1 cellular context compared by ENCODE assay signal in the genomic region with DNA sequence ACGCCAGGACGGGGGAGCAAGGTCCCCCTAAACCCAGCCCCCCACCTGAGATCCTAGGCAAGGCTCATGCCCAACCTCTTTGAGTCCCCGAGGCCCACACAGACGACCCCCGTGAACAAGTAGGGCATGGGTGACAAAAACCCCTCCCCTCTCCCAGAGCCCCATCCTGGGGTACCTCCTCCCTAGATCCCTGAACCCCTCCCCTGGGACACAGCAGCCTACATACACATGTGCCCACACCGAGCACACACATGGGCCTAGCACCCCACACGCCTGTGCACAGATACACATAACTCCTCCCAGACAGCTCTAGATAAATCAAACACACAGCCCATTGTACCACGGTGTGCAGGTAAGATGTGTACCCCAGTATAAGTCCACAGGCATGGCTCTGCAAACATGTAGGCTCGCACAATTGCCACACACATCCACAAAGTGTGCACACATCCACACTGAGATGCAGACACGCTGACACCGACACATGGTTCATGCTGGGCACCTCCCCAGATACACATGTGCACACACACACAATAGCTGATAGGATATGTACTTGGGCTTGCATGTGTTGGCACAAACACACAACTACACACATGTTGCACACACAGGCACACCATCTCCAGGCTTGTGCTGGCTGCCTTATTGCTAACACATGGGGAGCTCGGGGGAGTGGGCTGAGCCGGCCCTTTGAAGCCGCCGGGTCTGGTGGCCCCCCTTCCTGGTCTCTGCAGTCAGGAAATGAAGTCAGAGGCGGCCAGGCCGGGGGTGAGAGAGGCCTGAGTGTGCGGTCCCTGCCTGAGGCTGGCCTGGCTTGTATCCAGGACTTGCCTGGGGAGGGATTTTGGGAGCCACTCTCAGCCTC.
TF ChIP-seq lines count a peak whose summit lies in the region.

No MANE protein-coding gene starts in this region.

TF ChIP-seq in HepG2, 621 proteins besides CTCF, POLR2A, EP300 and RAD21 (continued from another document and continues in another):
- TF ChIP-seq, protein P1, sequence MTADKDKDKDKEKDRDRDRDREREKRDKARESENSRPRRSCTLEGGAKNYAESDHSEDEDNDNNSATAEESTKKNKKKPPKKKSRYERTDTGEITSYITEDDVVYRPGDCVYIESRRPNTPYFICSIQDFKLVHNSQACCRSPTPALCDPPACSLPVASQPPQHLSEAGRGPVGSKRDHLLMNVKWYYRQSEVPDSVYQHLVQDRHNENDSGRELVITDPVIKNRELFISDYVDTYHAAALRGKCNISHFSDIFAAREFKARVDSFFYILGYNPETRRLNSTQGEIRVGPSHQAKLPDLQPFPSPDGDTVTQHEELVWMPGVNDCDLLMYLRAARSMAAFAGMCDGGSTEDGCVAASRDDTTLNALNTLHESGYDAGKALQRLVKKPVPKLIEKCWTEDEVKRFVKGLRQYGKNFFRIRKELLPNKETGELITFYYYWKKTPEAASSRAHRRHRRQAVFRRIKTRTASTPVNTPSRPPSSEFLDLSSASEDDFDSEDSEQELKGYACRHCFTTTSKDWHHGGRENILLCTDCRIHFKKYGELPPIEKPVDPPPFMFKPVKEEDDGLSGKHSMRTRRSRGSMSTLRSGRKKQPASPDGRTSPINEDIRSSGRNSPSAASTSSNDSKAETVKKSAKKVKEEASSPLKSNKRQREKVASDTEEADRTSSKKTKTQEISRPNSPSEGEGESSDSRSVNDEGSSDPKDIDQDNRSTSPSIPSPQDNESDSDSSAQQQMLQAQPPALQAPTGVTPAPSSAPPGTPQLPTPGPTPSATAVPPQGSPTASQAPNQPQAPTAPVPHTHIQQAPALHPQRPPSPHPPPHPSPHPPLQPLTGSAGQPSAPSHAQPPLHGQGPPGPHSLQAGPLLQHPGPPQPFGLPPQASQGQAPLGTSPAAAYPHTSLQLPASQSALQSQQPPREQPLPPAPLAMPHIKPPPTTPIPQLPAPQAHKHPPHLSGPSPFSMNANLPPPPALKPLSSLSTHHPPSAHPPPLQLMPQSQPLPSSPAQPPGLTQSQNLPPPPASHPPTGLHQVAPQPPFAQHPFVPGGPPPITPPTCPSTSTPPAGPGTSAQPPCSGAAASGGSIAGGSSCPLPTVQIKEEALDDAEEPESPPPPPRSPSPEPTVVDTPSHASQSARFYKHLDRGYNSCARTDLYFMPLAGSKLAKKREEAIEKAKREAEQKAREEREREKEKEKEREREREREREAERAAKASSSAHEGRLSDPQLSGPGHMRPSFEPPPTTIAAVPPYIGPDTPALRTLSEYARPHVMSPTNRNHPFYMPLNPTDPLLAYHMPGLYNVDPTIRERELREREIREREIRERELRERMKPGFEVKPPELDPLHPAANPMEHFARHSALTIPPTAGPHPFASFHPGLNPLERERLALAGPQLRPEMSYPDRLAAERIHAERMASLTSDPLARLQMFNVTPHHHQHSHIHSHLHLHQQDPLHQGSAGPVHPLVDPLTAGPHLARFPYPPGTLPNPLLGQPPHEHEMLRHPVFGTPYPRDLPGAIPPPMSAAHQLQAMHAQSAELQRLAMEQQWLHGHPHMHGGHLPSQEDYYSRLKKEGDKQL (CRISPR knock-in tag; IDR thresholded peaks at IDR 0.05; ENCODE audit: low read depth) = no peak
- TF ChIP-seq NFKB2 (CRISPR knock-in tag; IDR thresholded peaks at IDR 0.05; ENCODE audit: borderline replicate concordance) = no peak
- no peak for TF ChIP-seq HOXA9 (CRISPR knock-in tag; IDR thresholded peaks at IDR 0.05; ENCODE audit: borderline replicate concordance)
- TF ChIP-seq TSC22D2 (CRISPR knock-in tag; IDR thresholded peaks at IDR 0.05; ENCODE audit: borderline replicate concordance) = no peak
- TF ChIP-seq MIER3 (CRISPR knock-in tag; IDR thresholded peaks at IDR 0.05; ENCODE audit: borderline replicate concordance) = no peak
- TF ChIP-seq, protein P2, sequence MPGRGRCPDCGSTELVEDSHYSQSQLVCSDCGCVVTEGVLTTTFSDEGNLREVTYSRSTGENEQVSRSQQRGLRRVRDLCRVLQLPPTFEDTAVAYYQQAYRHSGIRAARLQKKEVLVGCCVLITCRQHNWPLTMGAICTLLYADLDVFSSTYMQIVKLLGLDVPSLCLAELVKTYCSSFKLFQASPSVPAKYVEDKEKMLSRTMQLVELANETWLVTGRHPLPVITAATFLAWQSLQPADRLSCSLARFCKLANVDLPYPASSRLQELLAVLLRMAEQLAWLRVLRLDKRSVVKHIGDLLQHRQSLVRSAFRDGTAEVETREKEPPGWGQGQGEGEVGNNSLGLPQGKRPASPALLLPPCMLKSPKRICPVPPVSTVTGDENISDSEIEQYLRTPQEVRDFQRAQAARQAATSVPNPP (CRISPR knock-in tag; IDR thresholded peaks at IDR 0.05) = no peak
- TF ChIP-seq ZFP36L2 (CRISPR knock-in tag; IDR thresholded peaks at IDR 0.05) = no peak
- no peak for TF ChIP-seq AGO1 (IDR thresholded peaks at IDR 0.05; ENCODE audit: low read depth, low read length, poor library complexity, severe bottlenecking)
- no peak for TF ChIP-seq ZNF841 (CRISPR knock-in tag; IDR thresholded peaks at IDR 0.05; ENCODE audit: borderline replicate concordance)
- no peak for TF ChIP-seq ZNF24 (IDR thresholded peaks at IDR 0.05)
- no peak for TF ChIP-seq SOX5 (CRISPR knock-in tag; IDR thresholded peaks at IDR 0.05; ENCODE audit: borderline replicate concordance)
- TF ChIP-seq, protein P3, sequence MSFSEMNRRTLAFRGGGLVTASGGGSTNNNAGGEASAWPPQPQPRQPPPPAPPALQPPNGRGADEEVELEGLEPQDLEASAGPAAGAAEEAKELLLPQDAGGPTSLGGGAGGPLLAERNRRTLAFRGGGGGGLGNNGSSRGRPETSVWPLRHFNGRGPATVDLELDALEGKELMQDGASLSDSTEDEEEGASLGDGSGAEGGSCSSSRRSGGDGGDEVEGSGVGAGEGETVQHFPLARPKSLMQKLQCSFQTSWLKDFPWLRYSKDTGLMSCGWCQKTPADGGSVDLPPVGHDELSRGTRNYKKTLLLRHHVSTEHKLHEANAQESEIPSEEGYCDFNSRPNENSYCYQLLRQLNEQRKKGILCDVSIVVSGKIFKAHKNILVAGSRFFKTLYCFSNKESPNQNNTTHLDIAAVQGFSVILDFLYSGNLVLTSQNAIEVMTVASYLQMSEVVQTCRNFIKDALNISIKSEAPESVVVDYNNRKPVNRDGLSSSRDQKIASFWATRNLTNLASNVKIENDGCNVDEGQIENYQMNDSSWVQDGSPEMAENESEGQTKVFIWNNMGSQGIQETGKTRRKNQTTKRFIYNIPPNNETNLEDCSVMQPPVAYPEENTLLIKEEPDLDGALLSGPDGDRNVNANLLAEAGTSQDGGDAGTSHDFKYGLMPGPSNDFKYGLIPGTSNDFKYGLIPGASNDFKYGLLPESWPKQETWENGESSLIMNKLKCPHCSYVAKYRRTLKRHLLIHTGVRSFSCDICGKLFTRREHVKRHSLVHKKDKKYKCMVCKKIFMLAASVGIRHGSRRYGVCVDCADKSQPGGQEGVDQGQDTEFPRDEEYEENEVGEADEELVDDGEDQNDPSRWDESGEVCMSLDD (CRISPR knock-in tag; IDR thresholded peaks at IDR 0.05; ENCODE audit: borderline replicate concordance) = no peak; the same call in 1 of the 2 replicates
- no peak for TF ChIP-seq ZNF264 (CRISPR knock-in tag; IDR thresholded peaks at IDR 0.05)
- TF ChIP-seq, protein P4, sequence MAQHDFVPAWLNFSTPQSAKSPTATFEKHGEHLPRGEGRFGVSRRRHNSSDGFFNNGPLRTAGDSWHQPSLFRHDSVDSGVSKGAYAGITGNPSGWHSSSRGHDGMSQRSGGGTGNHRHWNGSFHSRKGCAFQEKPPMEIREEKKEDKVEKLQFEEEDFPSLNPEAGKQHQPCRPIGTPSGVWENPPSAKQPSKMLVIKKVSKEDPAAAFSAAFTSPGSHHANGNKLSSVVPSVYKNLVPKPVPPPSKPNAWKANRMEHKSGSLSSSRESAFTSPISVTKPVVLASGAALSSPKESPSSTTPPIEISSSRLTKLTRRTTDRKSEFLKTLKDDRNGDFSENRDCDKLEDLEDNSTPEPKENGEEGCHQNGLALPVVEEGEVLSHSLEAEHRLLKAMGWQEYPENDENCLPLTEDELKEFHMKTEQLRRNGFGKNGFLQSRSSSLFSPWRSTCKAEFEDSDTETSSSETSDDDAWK (CRISPR knock-in tag; IDR thresholded peaks at IDR 0.05) = no peak
- TF ChIP-seq, protein P5, sequence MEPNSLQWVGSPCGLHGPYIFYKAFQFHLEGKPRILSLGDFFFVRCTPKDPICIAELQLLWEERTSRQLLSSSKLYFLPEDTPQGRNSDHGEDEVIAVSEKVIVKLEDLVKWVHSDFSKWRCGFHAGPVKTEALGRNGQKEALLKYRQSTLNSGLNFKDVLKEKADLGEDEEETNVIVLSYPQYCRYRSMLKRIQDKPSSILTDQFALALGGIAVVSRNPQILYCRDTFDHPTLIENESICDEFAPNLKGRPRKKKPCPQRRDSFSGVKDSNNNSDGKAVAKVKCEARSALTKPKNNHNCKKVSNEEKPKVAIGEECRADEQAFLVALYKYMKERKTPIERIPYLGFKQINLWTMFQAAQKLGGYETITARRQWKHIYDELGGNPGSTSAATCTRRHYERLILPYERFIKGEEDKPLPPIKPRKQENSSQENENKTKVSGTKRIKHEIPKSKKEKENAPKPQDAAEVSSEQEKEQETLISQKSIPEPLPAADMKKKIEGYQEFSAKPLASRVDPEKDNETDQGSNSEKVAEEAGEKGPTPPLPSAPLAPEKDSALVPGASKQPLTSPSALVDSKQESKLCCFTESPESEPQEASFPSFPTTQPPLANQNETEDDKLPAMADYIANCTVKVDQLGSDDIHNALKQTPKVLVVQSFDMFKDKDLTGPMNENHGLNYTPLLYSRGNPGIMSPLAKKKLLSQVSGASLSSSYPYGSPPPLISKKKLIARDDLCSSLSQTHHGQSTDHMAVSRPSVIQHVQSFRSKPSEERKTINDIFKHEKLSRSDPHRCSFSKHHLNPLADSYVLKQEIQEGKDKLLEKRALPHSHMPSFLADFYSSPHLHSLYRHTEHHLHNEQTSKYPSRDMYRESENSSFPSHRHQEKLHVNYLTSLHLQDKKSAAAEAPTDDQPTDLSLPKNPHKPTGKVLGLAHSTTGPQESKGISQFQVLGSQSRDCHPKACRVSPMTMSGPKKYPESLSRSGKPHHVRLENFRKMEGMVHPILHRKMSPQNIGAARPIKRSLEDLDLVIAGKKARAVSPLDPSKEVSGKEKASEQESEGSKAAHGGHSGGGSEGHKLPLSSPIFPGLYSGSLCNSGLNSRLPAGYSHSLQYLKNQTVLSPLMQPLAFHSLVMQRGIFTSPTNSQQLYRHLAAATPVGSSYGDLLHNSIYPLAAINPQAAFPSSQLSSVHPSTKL (CRISPR knock-in tag; IDR thresholded peaks at IDR 0.05) = peak; percentile 26; the same call in 1 of the 2 replicates
- no peak for TF ChIP-seq ZNF335 (CRISPR knock-in tag; IDR thresholded peaks at IDR 0.05)
- no peak; the same call in 1 of the 2 replicates for TF ChIP-seq MED1 (CRISPR knock-in tag; IDR thresholded peaks at IDR 0.05)
- TF ChIP-seq, protein P6, sequence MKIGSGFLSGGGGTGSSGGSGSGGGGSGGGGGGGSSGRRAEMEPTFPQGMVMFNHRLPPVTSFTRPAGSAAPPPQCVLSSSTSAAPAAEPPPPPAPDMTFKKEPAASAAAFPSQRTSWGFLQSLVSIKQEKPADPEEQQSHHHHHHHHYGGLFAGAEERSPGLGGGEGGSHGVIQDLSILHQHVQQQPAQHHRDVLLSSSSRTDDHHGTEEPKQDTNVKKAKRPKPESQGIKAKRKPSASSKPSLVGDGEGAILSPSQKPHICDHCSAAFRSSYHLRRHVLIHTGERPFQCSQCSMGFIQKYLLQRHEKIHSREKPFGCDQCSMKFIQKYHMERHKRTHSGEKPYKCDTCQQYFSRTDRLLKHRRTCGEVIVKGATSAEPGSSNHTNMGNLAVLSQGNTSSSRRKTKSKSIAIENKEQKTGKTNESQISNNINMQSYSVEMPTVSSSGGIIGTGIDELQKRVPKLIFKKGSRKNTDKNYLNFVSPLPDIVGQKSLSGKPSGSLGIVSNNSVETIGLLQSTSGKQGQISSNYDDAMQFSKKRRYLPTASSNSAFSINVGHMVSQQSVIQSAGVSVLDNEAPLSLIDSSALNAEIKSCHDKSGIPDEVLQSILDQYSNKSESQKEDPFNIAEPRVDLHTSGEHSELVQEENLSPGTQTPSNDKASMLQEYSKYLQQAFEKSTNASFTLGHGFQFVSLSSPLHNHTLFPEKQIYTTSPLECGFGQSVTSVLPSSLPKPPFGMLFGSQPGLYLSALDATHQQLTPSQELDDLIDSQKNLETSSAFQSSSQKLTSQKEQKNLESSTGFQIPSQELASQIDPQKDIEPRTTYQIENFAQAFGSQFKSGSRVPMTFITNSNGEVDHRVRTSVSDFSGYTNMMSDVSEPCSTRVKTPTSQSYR (CRISPR knock-in tag; IDR thresholded peaks at IDR 0.05; ENCODE audit: borderline replicate concordance) = no peak
- no peak for TF ChIP-seq ZNF432 (CRISPR knock-in tag; IDR thresholded peaks at IDR 0.05; ENCODE audit: borderline replicate concordance)
- TF ChIP-seq EZH2 (conservative IDR thresholded peaks at IDR 0.05; ENCODE audit: low read depth, low read length) = no peak
- no peak; the same call in 1 of the 2 replicates for TF ChIP-seq ZNF839 (CRISPR knock-in tag; IDR thresholded peaks at IDR 0.05; ENCODE audit: borderline replicate concordance)
- no peak for TF ChIP-seq ZNF17 (CRISPR knock-in tag; IDR thresholded peaks at IDR 0.05)
- TF ChIP-seq ZNF207 (IDR thresholded peaks at IDR 0.05; ENCODE audit: borderline replicate concordance) = no peak
- no peak for TF ChIP-seq SRSF9 (IDR thresholded peaks at IDR 0.05; ENCODE audit: borderline replicate concordance, insufficient read depth, low read depth, low read length, poor library complexity, severe bottlenecking)
- peak; percentile 17 for TF ChIP-seq HNRNPLL (IDR thresholded peaks at IDR 0.05; ENCODE audit: low read depth, low read length, poor library complexity, severe bottlenecking)
- TF ChIP-seq, protein P7, sequence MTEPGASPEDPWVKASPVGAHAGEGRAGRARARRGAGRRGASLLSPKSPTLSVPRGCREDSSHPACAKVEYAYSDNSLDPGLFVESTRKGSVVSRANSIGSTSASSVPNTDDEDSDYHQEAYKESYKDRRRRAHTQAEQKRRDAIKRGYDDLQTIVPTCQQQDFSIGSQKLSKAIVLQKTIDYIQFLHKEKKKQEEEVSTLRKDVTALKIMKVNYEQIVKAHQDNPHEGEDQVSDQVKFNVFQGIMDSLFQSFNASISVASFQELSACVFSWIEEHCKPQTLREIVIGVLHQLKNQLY (CRISPR knock-in tag; IDR thresholded peaks at IDR 0.05) = no peak
- no peak for TF ChIP-seq ZNF746 (CRISPR knock-in tag; IDR thresholded peaks at IDR 0.05)
- TF ChIP-seq, protein P8, sequence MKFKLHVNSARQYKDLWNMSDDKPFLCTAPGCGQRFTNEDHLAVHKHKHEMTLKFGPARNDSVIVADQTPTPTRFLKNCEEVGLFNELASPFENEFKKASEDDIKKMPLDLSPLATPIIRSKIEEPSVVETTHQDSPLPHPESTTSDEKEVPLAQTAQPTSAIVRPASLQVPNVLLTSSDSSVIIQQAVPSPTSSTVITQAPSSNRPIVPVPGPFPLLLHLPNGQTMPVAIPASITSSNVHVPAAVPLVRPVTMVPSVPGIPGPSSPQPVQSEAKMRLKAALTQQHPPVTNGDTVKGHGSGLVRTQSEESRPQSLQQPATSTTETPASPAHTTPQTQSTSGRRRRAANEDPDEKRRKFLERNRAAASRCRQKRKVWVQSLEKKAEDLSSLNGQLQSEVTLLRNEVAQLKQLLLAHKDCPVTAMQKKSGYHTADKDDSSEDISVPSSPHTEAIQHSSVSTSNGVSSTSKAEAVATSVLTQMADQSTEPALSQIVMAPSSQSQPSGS (CRISPR knock-in tag; IDR thresholded peaks at IDR 0.05) = no peak
- TF ChIP-seq HNRNPL (IDR thresholded peaks at IDR 0.05; ENCODE audit: low read depth, low read length) = no peak
- TF ChIP-seq, protein P9, sequence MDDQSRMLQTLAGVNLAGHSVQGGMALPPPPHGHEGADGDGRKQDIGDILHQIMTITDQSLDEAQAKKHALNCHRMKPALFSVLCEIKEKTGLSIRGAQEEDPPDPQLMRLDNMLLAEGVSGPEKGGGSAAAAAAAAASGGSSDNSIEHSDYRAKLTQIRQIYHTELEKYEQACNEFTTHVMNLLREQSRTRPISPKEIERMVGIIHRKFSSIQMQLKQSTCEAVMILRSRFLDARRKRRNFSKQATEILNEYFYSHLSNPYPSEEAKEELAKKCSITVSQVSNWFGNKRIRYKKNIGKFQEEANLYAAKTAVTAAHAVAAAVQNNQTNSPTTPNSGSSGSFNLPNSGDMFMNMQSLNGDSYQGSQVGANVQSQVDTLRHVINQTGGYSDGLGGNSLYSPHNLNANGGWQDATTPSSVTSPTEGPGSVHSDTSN (CRISPR knock-in tag; IDR thresholded peaks at IDR 0.05; ENCODE audit: borderline replicate concordance) = no peak
